Comparison of ENCODE assay signal across 9 cellular contexts in genomic region chr14:69079188-69079742, GRCh38.
DNase-seq lines count a peak whose midpoint lies in the region; ATAC-seq and TF ChIP-seq lines count a peak whose summit lies in the region.
"Had no signal": no experiment of that assay in that cellular context is flagged by ENCODE, and none has a peak within 500 bp of the region (broad histone marks: within the 10 kb centered on the region; RNA-seq: fewer than 3 reads in every experiment).

No MANE protein-coding gene starts in this region.

- H3K9me3 Mint-ChIP-seq in Calu3 (ENCODE audit: low read depth, unreplicated experiment), result no peaks in the 10 kb centered on the region

- BruUV-seq in Calu3 (replicated peaks; lab: Mats Ljungman, UMichigan), result TSS peak; percentile 86

- intact Hi-C loops in Calu3 (cut with micrococcal nuclease; ENCODE audit: unreplicated experiment), result loop anchor here (2.0 kb wide), 1 partner anchor 16 kb away; no protein-coding TSS in a partner anchor

- no peak for TF ChIP-seq CTCF in Calu3 (IDR thresholded peaks at IDR 0.05; ENCODE audit: unreplicated experiment)
- TF ChIP-seq CTCF in fibroblast of villous mesenchyme (IDR thresholded peaks at IDR 0.05; ENCODE audit: insufficient read depth, low read depth, low read length), result no peak
- TF ChIP-seq CTCF in omental fat pad (IDR thresholded peaks at IDR 0.05), result no peak

- in situ Hi-C loops in SK-MEL-5 (cut with HindIII; ENCODE audit: low pct_unique_long_range_greater_than_20kb, low sequenced_read_pairs), result no loop called here

- no peaks in the 10 kb centered on the region for H3K27me3 Mint-ChIP-seq in Calu3 (ENCODE audit: unreplicated experiment)

- H3K4me1 Mint-ChIP-seq in Calu3 (ENCODE audit: low read depth, unreplicated experiment), result peaks cover 71% of the 10 kb centered on the region

- CTCF ChIA-PET in Calu3 (lab: Charles Lee), result interaction anchor here (0.7 to 1.8 kb wide), 6 partner anchors 11 to 168 kb away, joined by 3 to 7 read pairs (median 4); no protein-coding TSS in a partner anchor

- no peak overlapping the region for H3K4me3 ChIP-seq in fibroblast of villous mesenchyme (ENCODE audit: low read depth, low read length)

- DNase-seq in Calu3 (peak; percentile 46), SK-MEL-5 (ENCODE audit: low read depth, low spot score) (peak; percentile 10), fibroblast of villous mesenchyme (ENCODE audit: low read depth) (peak; percentile 88), omental fat pad (ENCODE audit: low spot score) (no peak), NCI-H345 (lab: John Stamatoyannopoulos, UW) (no peak), SKM-1 treated with dmso at 0.1 percent for 144 hours (lab: John Stamatoyannopoulos, UW; ENCODE audit: unreplicated experiment) (no peak)
- DNase-seq: NCI-H526 had no signal

- peak; percentile 67 for ATAC-seq in omental fat pad (ENCODE audit: low FRiP score)
- ATAC-seq in HG02759 (IDR thresholded peaks at IDR 0.05; ENCODE audit: unreplicated experiment), result no peak
- no peak for ATAC-seq in GM21723 (IDR thresholded peaks at IDR 0.05; ENCODE audit: unreplicated experiment)

- peaks cover 23% of the 10 kb centered on the region for H3K36me3 Mint-ChIP-seq in Calu3 (ENCODE audit: insufficient read depth, unreplicated experiment)

- H3K27ac Mint-ChIP-seq in Calu3 (ENCODE audit: unreplicated experiment), result peak overlapping the region; percentile 98

- peak overlapping the region; percentile 54 for H3K4me3 Mint-ChIP-seq in Calu3 (ENCODE audit: low read depth, unreplicated experiment)

Comparison
In these comparisons a context has a peak if more than half of its experiments do, and no peak if none do; other contexts are left out.
1. DNase-seq: peak in Calu3 (single experiment), SK-MEL-5 (single experiment) and fibroblast of villous mesenchyme (single experiment); none in omental fat pad (single experiment), NCI-H345 (single experiment) and SKM-1 treated with dmso at 0.1 percent for 144 hours (single experiment).